Comparison of ENCODE assay signal across 1 cellular context in the genomic region with DNA sequence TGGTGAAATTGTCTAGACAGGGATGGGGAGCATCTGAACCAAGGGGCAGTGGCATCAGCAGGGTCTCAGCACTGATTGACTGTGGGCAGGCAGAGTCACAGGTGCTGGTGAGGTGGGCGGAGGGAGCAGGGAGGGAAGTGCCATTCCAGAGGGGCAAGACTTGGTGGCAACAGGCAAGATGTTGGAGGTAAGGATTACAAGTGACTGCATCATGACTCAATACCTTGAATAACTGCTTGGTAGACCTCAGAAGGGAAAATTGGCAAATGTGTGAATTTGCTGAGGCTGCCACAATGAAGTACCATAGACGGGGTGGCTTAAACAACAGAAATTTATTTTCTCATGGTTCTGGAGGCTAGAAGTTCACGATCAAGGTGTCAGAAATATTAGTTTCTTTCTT.
TF ChIP-seq lines count a peak whose summit lies in the region.

No MANE protein-coding gene starts in this region.

TF ChIP-seq in IMR-90, 13 proteins besides CTCF, POLR2A, EP300 and RAD21:
- TF ChIP-seq, protein P1, sequence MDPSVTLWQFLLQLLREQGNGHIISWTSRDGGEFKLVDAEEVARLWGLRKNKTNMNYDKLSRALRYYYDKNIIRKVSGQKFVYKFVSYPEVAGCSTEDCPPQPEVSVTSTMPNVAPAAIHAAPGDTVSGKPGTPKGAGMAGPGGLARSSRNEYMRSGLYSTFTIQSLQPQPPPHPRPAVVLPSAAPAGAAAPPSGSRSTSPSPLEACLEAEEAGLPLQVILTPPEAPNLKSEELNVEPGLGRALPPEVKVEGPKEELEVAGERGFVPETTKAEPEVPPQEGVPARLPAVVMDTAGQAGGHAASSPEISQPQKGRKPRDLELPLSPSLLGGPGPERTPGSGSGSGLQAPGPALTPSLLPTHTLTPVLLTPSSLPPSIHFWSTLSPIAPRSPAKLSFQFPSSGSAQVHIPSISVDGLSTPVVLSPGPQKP (IDR thresholded peaks at IDR 0.05; ENCODE audit: borderline replicate concordance, low read depth, low read length): no peak
- TF ChIP-seq SMC3 (IDR thresholded peaks at IDR 0.05; ENCODE audit: low read depth, low read length) (no peak), MAFK (IDR thresholded peaks at IDR 0.05; ENCODE audit: low read depth, low read length) (no peak), FOS (IDR thresholded peaks at IDR 0.05; ENCODE audit: low read depth, low read length) (no peak), NFE2L2 (IDR thresholded peaks at IDR 0.05; ENCODE audit: low read depth, low read length) (no peak), CHD1 (IDR thresholded peaks at IDR 0.05; ENCODE audit: low read depth, low read length) (no peak), MAZ (IDR thresholded peaks at IDR 0.05; ENCODE audit: borderline replicate concordance, low read depth, low read length) (no peak), MXI1 (IDR thresholded peaks at IDR 0.05; ENCODE audit: borderline replicate concordance, low read depth, low read length) (no peak), RCOR1 (IDR thresholded peaks at IDR 0.05; ENCODE audit: insufficient replicate concordance, low read length) (no peak), BHLHE40 (IDR thresholded peaks at IDR 0.05; ENCODE audit: low read depth, low read length) (no peak)
- TF ChIP-seq, protein P2, sequence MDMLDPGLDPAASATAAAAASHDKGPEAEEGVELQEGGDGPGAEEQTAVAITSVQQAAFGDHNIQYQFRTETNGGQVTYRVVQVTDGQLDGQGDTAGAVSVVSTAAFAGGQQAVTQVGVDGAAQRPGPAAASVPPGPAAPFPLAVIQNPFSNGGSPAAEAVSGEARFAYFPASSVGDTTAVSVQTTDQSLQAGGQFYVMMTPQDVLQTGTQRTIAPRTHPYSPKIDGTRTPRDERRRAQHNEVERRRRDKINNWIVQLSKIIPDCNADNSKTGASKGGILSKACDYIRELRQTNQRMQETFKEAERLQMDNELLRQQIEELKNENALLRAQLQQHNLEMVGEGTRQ (IDR thresholded peaks at IDR 0.05; ENCODE audit: low read depth, low read length): no peak
